Comparison of ENCODE assay signal across 15 cellular contexts in genomic region chr2:120310136-120310535, GRCh38. TPM values are rescaled to one million over a fixed set of nuclear protein-coding genes. Genes with fewer than 3 reads are reported as not detected.
DNase-seq lines count a peak whose midpoint lies in the region; ATAC-seq and FAIRE-seq lines count a peak whose summit lies in the region.
"Had no signal": no experiment of that assay in that cellular context is flagged by ENCODE, and none has a peak within 500 bp of the region (broad histone marks: within the 10 kb centered on the region; RNA-seq: fewer than 3 reads in every experiment).

No MANE protein-coding gene starts in this region.

- H3K4me1 ChIP-seq in SJCRH30, result peaks cover 6% of the 10 kb centered on the region; the same call in 1 of the 2 replicates

- no peaks in the 10 kb centered on the region for H3K9me3 ChIP-seq in SJCRH30 (replicated peaks)

- no peak for FAIRE-seq in GM19239 (lab: Jason Lieb, UNC)

- H3K4me3 Mint-ChIP-seq in activated CD4-positive, alpha-beta T cell treated with anti-CD3 and anti-CD28 coated beads, Interleukin-2, amount 10 ng/mL, durations not matched to agents 24 days and 14 days, result no peak overlapping the region
- H3K4me3 Mint-ChIP-seq: activated CD8-positive, alpha-beta memory T cell treated with anti-CD3 and anti-CD28 coated beads, Interleukin-2, amount 10 ng/mL, durations not matched to agents 7 days and 5 days had no signal

- H3K36me3 ChIP-seq in H7 (replicated peaks; ENCODE audit: control insufficient read depth, insufficient read depth, low read length) (no peaks in the 10 kb centered on the region), SJCRH30 (no peaks in the 10 kb centered on the region)

- peak; percentile 74 for ATAC-seq in HG03442 (IDR thresholded peaks at IDR 0.05; ENCODE audit: unreplicated experiment)
- ATAC-seq: activated CD8-positive, alpha-beta memory T cell treated with anti-CD3 and anti-CD28 coated beads, Interleukin-2, amount 10 ng/mL, durations not matched to agents 7 days and 5 days; stimulated activated naive CD8-positive, alpha-beta T cell treated with anti-CD3 and anti-CD28 coated beads, Interleukin-15, Interleukin-2, amounts not matched to agents 100 U/mL and 50 U/mL, for 24 hours had no signal

- H3K27ac Mint-ChIP-seq in activated CD4-positive, alpha-beta T cell treated with anti-CD3 and anti-CD28 coated beads, Interleukin-2, amount 10 ng/mL, durations not matched to agents 24 days and 14 days, result peak overlapping the region; percentile 45
- H3K27ac Mint-ChIP-seq: activated CD8-positive, alpha-beta memory T cell treated with anti-CD3 and anti-CD28 coated beads, Interleukin-2, amount 10 ng/mL, durations not matched to agents 7 days and 5 days had no signal

- DNase-seq in activated CD4-positive, alpha-beta T cell treated with anti-CD3 and anti-CD28 coated beads, Interleukin-2, amount 10 ng/mL, durations not matched to agents 24 days and 14 days, result peak; percentile 63
- no peak for DNase-seq in activated CD4-positive, alpha-beta T cell treated with anti-CD3 and anti-CD28 coated beads for 48 hours
- DNase-seq in H7 (peak; percentile 73), SKM-1 treated with dmso at 0.1 percent for 144 hours (lab: John Stamatoyannopoulos, UW; ENCODE audit: unreplicated experiment) (no peak), SJCRH30 (no peak), GM19239 (ENCODE audit: insufficient read length, low spot score) (no peak), UCSD-AML1 (lab: John Stamatoyannopoulos, UW; ENCODE audit: unreplicated experiment) (no peak)
- DNase-seq: activated CD8-positive, alpha-beta memory T cell treated with anti-CD3 and anti-CD28 coated beads, Interleukin-2, amount 10 ng/mL, durations not matched to agents 7 days and 5 days; DMS79; foreskin melanocyte; NCI-H1092 treated with DMSO at 0.1 percent for 48 hours; stimulated activated naive CD8-positive, alpha-beta T cell treated with anti-CD3 and anti-CD28 coated beads, Interleukin-15, Interleukin-2, amounts not matched to agents 100 U/mL and 50 U/mL, for 24 hours had no signal

- intact Hi-C loops in activated CD4-positive, alpha-beta T cell treated with anti-CD3 and anti-CD28 coated beads, Interleukin-2, amount 10 ng/mL, durations not matched to agents 24 days and 14 days (cut with micrococcal nuclease), result loop anchor here (5.0 to 10.0 kb wide), 2 partner anchors 295 to 558 kb away; partner anchors contain the start of gene EPB41L5

- H3K4me1 Mint-ChIP-seq in activated CD4-positive, alpha-beta T cell treated with anti-CD3 and anti-CD28 coated beads, Interleukin-2, amount 10 ng/mL, durations not matched to agents 24 days and 14 days, result peaks cover 41% of the 10 kb centered on the region

- no peaks in the 10 kb centered on the region for H3K9me3 Mint-ChIP-seq in activated CD4-positive, alpha-beta T cell treated with anti-CD3 and anti-CD28 coated beads, Interleukin-2, amount 10 ng/mL, durations not matched to agents 24 days and 14 days

- H3K4me3 ChIP-seq in H7 (ENCODE audit: insufficient read depth, low read depth, low read length), result no peak overlapping the region
- H3K4me3 ChIP-seq in SJCRH30, result no peak overlapping the region
- H3K4me3 ChIP-seq: dorsolateral prefrontal cortex had no signal

- peaks cover 6% of the 10 kb centered on the region for H3K36me3 Mint-ChIP-seq in activated CD4-positive, alpha-beta T cell treated with anti-CD3 and anti-CD28 coated beads, Interleukin-2, amount 10 ng/mL, durations not matched to agents 24 days and 14 days (ENCODE audit: low read depth)

- peaks cover 15% of the 10 kb centered on the region for H3K27me3 ChIP-seq in H7 (ENCODE audit: control insufficient read depth, insufficient read depth, low read length)
- peaks cover 14% of the 10 kb centered on the region for H3K27me3 ChIP-seq in SJCRH30
- H3K27me3 ChIP-seq: dorsolateral prefrontal cortex had no signal

- H3K27me3 Mint-ChIP-seq in activated CD4-positive, alpha-beta T cell treated with anti-CD3 and anti-CD28 coated beads, Interleukin-2, amount 10 ng/mL, durations not matched to agents 24 days and 14 days, result no peaks in the 10 kb centered on the region

- H3K27ac ChIP-seq in SJCRH30, result no peak overlapping the region
- H3K27ac ChIP-seq: dorsolateral prefrontal cortex had no signal

RNA-seq across cellular contexts. Expression of gene INHBB, which starts 35.8 kb away (rescaled TPM):
- total RNA-seq in activated CD4-positive, alpha-beta T cell treated with anti-CD3 and anti-CD28 coated beads, Interleukin-2, amount 10 ng/mL, durations not matched to agents 24 days and 14 days, result not detected in 2 replicates
- 0.07 and 0.11 TPM in 2 replicates for total RNA-seq in H7 (2014; rRNA removed; shearing (Covaris generic))
- total RNA-seq in SJCRH30 (2014; rRNA removed; shearing (Covaris generic)), result not detected in 2 replicates
- total RNA-seq: activated CD8-positive, alpha-beta memory T cell treated with anti-CD3 and anti-CD28 coated beads, Interleukin-2, amount 10 ng/mL, durations not matched to agents 7 days and 5 days; T-helper 2 cell treated with Interferon-gamma antibody and Interleukin-4, amounts not matched to agents 100 ng/mL and 5 ng/mL, for 36 hours had no signal

RNA-seq across cellular contexts. Expression of gene RALB, which starts 57.5 kb away (rescaled TPM):
- total RNA-seq in activated CD4-positive, alpha-beta T cell treated with anti-CD3 and anti-CD28 coated beads, Interleukin-2, amount 10 ng/mL, durations not matched to agents 24 days and 14 days, result 72.1 and 80.0 TPM in 2 replicates
- total RNA-seq in H7 (2014; rRNA removed; shearing (Covaris generic)), result 11.1 and 13.5 TPM in 2 replicates
- 33.3 and 35.8 TPM in 2 replicates for total RNA-seq in SJCRH30 (2014; rRNA removed; shearing (Covaris generic))

Comparison
In these comparisons a context has a peak if more than half of its experiments do, and no peak if none do; other contexts are left out.
1. DNase-seq: peak in activated CD4-positive, alpha-beta T cell treated with anti-CD3 and anti-CD28 coated beads, Interleukin-2, amount 10 ng/mL, durations not matched to agents 24 days and 14 days (single experiment) and H7 (single experiment); none in activated CD4-positive, alpha-beta T cell treated with anti-CD3 and anti-CD28 coated beads for 48 hours (single experiment), SKM-1 treated with dmso at 0.1 percent for 144 hours (single experiment), SJCRH30 (0 of 2), GM19239 (single experiment) and UCSD-AML1 (single experiment).